ENCODE assay signal across 7 cellular contexts in genomic region chr18:47215554-47216138, GRCh38. TPM values are rescaled to one million over a fixed set of nuclear protein-coding genes. Genes with fewer than 3 reads are reported as not detected.
DNase-seq lines count a peak whose midpoint lies in the region; ATAC-seq, FAIRE-seq and TF ChIP-seq lines count a peak whose summit lies in the region.

No MANE protein-coding gene starts in this region.

- H4K8ac ChIP-seq in IMR-90 (ENCODE audit: low read depth in 2 of 2, low read length in 2 of 2) (no peak overlapping the region), H1 (ENCODE audit: extremely low read depth, insufficient read depth, low read length) (no peak overlapping the region)

- H3K27ac ChIP-seq in IMR-90 (ENCODE audit: insufficient read depth, low read length) (no peak overlapping the region), OCI-LY3 (ENCODE audit: low read length) (no peak overlapping the region), H1 (ENCODE audit: low read depth, low read length) (no peak overlapping the region)

- in situ Hi-C loops in IMR-90 (cut with MboI; ENCODE audit: low sequenced_read_pairs) = loop anchor here (10.0 kb wide), 1 partner anchor 529 kb away; no protein-coding TSS in a partner anchor

- H2BK15ac ChIP-seq in IMR-90 (ENCODE audit: low read depth, low read length) = no peak overlapping the region
- H2BK15ac ChIP-seq in H1 (ENCODE audit: low read length) = no peak overlapping the region

- no peak overlapping the region for H3K14ac ChIP-seq in IMR-90 (replicated peaks; ENCODE audit: low read depth, low read length)
- no peak overlapping the region for H3K14ac ChIP-seq in H1 (ENCODE audit: insufficient read length)

- H2AK9ac ChIP-seq in IMR-90 (replicated peaks; ENCODE audit: low read depth, low read length, poor library complexity) = no peak overlapping the region

- H2BK120ac ChIP-seq in IMR-90 (ENCODE audit: low read depth, low read length) (no peak overlapping the region), H1 (replicated peaks; ENCODE audit: low read depth, low read length) (no peak overlapping the region)

- H3K79me2 ChIP-seq in OCI-LY3 (ENCODE audit: low read length) (no peaks in the 10 kb centered on the region), H1 (ENCODE audit: control insufficient read depth in 1 of 2, insufficient read depth in 2 of 2, low read length in 2 of 2) (no peaks in the 10 kb centered on the region)

- H3K27me3 ChIP-seq in IMR-90 (ENCODE audit: control insufficient read depth, insufficient read depth, low read length) = peaks cover 3% of the 10 kb centered on the region
- H3K27me3 ChIP-seq in OCI-LY3 (ENCODE audit: low read depth, low read length) = peaks cover 64% of the 10 kb centered on the region
- peaks cover 0 to under 1% (median 0%) of the 10 kb centered on the region in 4 experiments; a peak in 2 of 7 replicates for H3K27me3 ChIP-seq in H1 (replicated peaks in 1 of 4; ENCODE audit: control insufficient read depth in 3 of 4, extremely low read depth in 1 of 4, insufficient read depth in 3 of 4, low read length in 3 of 4)
- peaks cover 27% of the 10 kb centered on the region for H3K27me3 ChIP-seq in mononuclear cell (ENCODE audit: insufficient read depth, low read length)

- H3K23me2 ChIP-seq in H1 (ENCODE audit: low read depth, low read length) = no peaks in the 10 kb centered on the region

- H3K4me2 ChIP-seq in IMR-90 (ENCODE audit: low read depth, low read length) (no peak overlapping the region), OCI-LY3 (ENCODE audit: low read length) (0 out of 2 replicates have a peak overlapping the region, but pooled peaks have one; percentile 11), H1 (ENCODE audit: insufficient read depth in 1 of 2, low read depth in 2 of 2, low read length in 2 of 2) (no peak overlapping the region)

- BruUV-seq in IMR-90 (replicated peaks; lab: Mats Ljungman, UMichigan) = no TSS peak

- no CpG with 5 or more reads among the region's 5 CpGs for WGBS in IMR-90 (ENCODE audit: extremely low coverage in 2 of 2, insufficient read length in 1 of 2), 2 experiments
- 9% methylated on average over 5 of the region's 5 CpGs; no CpG with 5 or more reads in 1 of the 2 experiments for WGBS in H1 (ENCODE audit: extremely low coverage in 1 of 2, insufficient coverage in 1 of 2, insufficient read length in 1 of 2, insufficient replicate concordance in 2 of 2, low coverage in 1 of 2, low lambda C conversion rate in 2 of 2, missing lambda C conversion rate in 1 of 2), 2 experiments

- peak; percentile 80 for ATAC-seq in IMR-90 (ENCODE audit: low read depth)

- H2BK12ac ChIP-seq in H1 (ENCODE audit: low read depth, low read length) = no peak overlapping the region

- POLR2A ChIA-PET in IMR-90 (lab: Charles Lee; ENCODE audit: unreplicated experiment) (no interaction called here), H1 (lab: Charles Lee; ENCODE audit: partially characterized antibody) (no interaction called here)

- H3K79me1 ChIP-seq in IMR-90 (ENCODE audit: low read depth in 1 of 2, low read length in 2 of 2) (no peaks in the 10 kb centered on the region), H1 (ENCODE audit: low read depth, low read length) (no peaks in the 10 kb centered on the region)

- TF ChIP-seq RAD21 in IMR-90 (IDR thresholded peaks at IDR 0.05; ENCODE audit: low read length) (peak; percentile 70), H1 (IDR thresholded peaks at IDR 0.05 in 1 of 2, conservative IDR thresholded peaks at IDR 0.05 in 1 of 2; ENCODE audit: low read depth in 2 of 2, low read length in 2 of 2) (peak; percentile 97 to 98)

- FAIRE-seq in H1 (lab: Jason Lieb, UNC) (peak; percentile 94), RCC 7860 (lab: Jason Lieb, UNC) (no peak)

- no peaks in the 10 kb centered on the region for H3K4me1 ChIP-seq in IMR-90 (ENCODE audit: control insufficient read depth, insufficient read depth, low read length)
- H3K4me1 ChIP-seq in OCI-LY3 (ENCODE audit: low read length) = no peaks in the 10 kb centered on the region
- no peaks in the 10 kb centered on the region for H3K4me1 ChIP-seq in H1 (replicated peaks in 1 of 4; ENCODE audit: control insufficient read depth in 3 of 4, insufficient read depth in 4 of 4, low read length in 3 of 4)
- no peaks in the 10 kb centered on the region for H3K4me1 ChIP-seq in mononuclear cell (ENCODE audit: insufficient read depth, low read length)

- dilution Hi-C loops in IMR-90 (cut with HindIII; ENCODE audit: low sequenced_read_pairs, unreplicated experiment) = no loop called here

- H3K9ac ChIP-seq in IMR-90 (ENCODE audit: low read depth, low read length) (no peak overlapping the region), OCI-LY3 (ENCODE audit: low read length) (no peak overlapping the region), H1 (replicated peaks in 1 of 4; ENCODE audit: extremely low read depth in 1 of 4, low read depth in 3 of 4, low read length in 3 of 4) (no peak overlapping the region)

- peak; percentile 29 for DNase-seq in Daoy (ENCODE audit: low read depth)
- DNase-seq in IMR-90 = peak; percentile 52
- no peak for DNase-seq in H1 (ENCODE audit: low read depth in 1 of 2, low spot score in 2 of 2)
- DNase-seq in RCC 7860 (ENCODE audit: low spot score) = no peak
- no peak for DNase-seq in stimulated activated naive CD4-positive, alpha-beta T cell treated with Interleukin-2 at 50 U/mL for 16 hours (lab: John Stamatoyannopoulos, UW)

- peak; percentile 57 for TF ChIP-seq CTCF in IMR-90 (conservative IDR thresholded peaks at IDR 0.05; ENCODE audit: low read depth, low read length)
- TF ChIP-seq CTCF in OCI-LY3 (IDR thresholded peaks at IDR 0.05; ENCODE audit: low read depth, low read length) = peak; percentile 99
- peak; percentile 12 to 92 (median 84) for TF ChIP-seq CTCF in H1 (IDR thresholded peaks at IDR 0.05; ENCODE audit: control extremely low read depth in 1 of 3, insufficient read depth in 1 of 3, low read depth in 1 of 3, low read length in 3 of 3)

- H4K5ac ChIP-seq in IMR-90 (ENCODE audit: low read depth, low read length) (no peak overlapping the region), H1 (ENCODE audit: insufficient read length, low read depth, low read length) (no peak overlapping the region)

- H4K20me1 ChIP-seq in IMR-90 (ENCODE audit: insufficient read depth, low read length) (no peaks in the 10 kb centered on the region), OCI-LY3 (ENCODE audit: insufficient read depth, low read length) (no peaks in the 10 kb centered on the region), H1 (replicated peaks in 1 of 2; ENCODE audit: control insufficient read depth in 1 of 2, insufficient read depth in 2 of 2, low read length in 2 of 2) (no peaks in the 10 kb centered on the region)

- H2BK20ac ChIP-seq in IMR-90 (ENCODE audit: low read depth, low read length) = no peak overlapping the region
- no peak overlapping the region for H2BK20ac ChIP-seq in H1 (ENCODE audit: low read length)

- no peak overlapping the region for H3K18ac ChIP-seq in IMR-90 (ENCODE audit: low read depth, low read length)
- no peak overlapping the region for H3K18ac ChIP-seq in H1 (ENCODE audit: extremely low read depth, low read length)

- H3K9me3 ChIP-seq in IMR-90 (ENCODE audit: control insufficient read depth, insufficient read depth, low read length) = no peaks in the 10 kb centered on the region
- H3K9me3 ChIP-seq in OCI-LY3 (ENCODE audit: insufficient read depth, low read length) = no peaks in the 10 kb centered on the region
- no peaks in the 10 kb centered on the region for H3K9me3 ChIP-seq in H1 (ENCODE audit: insufficient read depth in 2 of 2, low read depth in 1 of 2, low read length in 1 of 2)
- H3K9me3 ChIP-seq in mononuclear cell (ENCODE audit: low read depth, low read length) = no peaks in the 10 kb centered on the region

- H2AFZ ChIP-seq in IMR-90 (replicated peaks; ENCODE audit: low read length, poor library complexity) (no peak overlapping the region), OCI-LY3 (ENCODE audit: low read depth, low read length) (no peak overlapping the region), H1 (ENCODE audit: low read length) (0 out of 2 replicates have a peak overlapping the region, but pooled peaks have one; percentile 60)

- no peak for TF ChIP-seq EP300 in H1 (IDR thresholded peaks at IDR 0.05; ENCODE audit: borderline replicate concordance in 1 of 2, low read depth in 2 of 2, low read length in 2 of 2)

- H2BK5ac ChIP-seq in IMR-90 (ENCODE audit: low read depth, low read length, poor library complexity, severe bottlenecking) = no peak overlapping the region
- H2BK5ac ChIP-seq in H1 (ENCODE audit: low read depth, low read length) = no peak overlapping the region

- H3K4me3 ChIP-seq in IMR-90 (ENCODE audit: insufficient read depth, low read depth, low read length) (no peak overlapping the region), OCI-LY3 (ENCODE audit: low read length) (no peak overlapping the region), H1 (ENCODE audit: extremely low read depth in 1 of 4, insufficient read depth in 2 of 4, low read depth in 3 of 4, low read length in 4 of 4) (no peak overlapping the region), mononuclear cell (ENCODE audit: low read length) (peak overlapping the region; percentile 3)

- H3K9me1 ChIP-seq in IMR-90 (ENCODE audit: insufficient read depth, low read length) = no peaks in the 10 kb centered on the region

- no peak for TF ChIP-seq POLR2A in IMR-90 (IDR thresholded peaks at IDR 0.05; ENCODE audit: low read depth, low read length)
- no peak for TF ChIP-seq POLR2A in H1 (IDR thresholded peaks at IDR 0.05; ENCODE audit: control extremely low read depth in 1 of 2, low read depth in 2 of 2, low read length in 2 of 2)

- H2AK5ac ChIP-seq in IMR-90 (ENCODE audit: low read depth, low read length) = no peak overlapping the region
- H2AK5ac ChIP-seq in H1 (ENCODE audit: low read depth, low read length) = no peak overlapping the region

- no peak overlapping the region for H4K91ac ChIP-seq in IMR-90 (ENCODE audit: insufficient read depth, low read depth, low read length)
- no peak overlapping the region for H4K91ac ChIP-seq in H1 (replicated peaks; ENCODE audit: insufficient read length, low read length)

- CTCF ChIA-PET in IMR-90 (lab: Yijun Ruan, JAX) (interaction anchor here (0.6 to 2.0 kb wide), 6 partner anchors 10 to 540 kb away, joined by 3 to 9 read pairs (median 3); no protein-coding TSS in a partner anchor), H1 (lab: Charles Lee; ENCODE audit: partially characterized antibody) (interaction anchor here (0.7 to 4.3 kb wide), 58 partner anchors 9 to 847 kb away, joined by 3 to 30 read pairs (median 4); partner anchors contain the start of genes HDHD2 and SKOR2)

- H3K4ac ChIP-seq in IMR-90 (ENCODE audit: low read depth, low read length) = no peak overlapping the region
- no peak overlapping the region for H3K4ac ChIP-seq in H1 (replicated peaks; ENCODE audit: insufficient read length, low read depth, low read length)

- H3K23ac ChIP-seq in IMR-90 (ENCODE audit: low read depth, low read length) (no peak overlapping the region), H1 (ENCODE audit: insufficient read length) (no peak overlapping the region)

- H3K56ac ChIP-seq in IMR-90 (ENCODE audit: extremely low read depth, insufficient read depth, low read length) (no peak overlapping the region), H1 (replicated peaks; ENCODE audit: insufficient read length, low read depth, low read length) (no peak overlapping the region)

- H3K36me3 ChIP-seq in IMR-90 (ENCODE audit: control insufficient read depth, insufficient read depth, low read length) (no peaks in the 10 kb centered on the region), OCI-LY3 (replicated peaks; ENCODE audit: low read depth, low read length) (no peaks in the 10 kb centered on the region), H1 (ENCODE audit: control insufficient read depth in 2 of 4, insufficient read depth in 4 of 4, low read length in 3 of 4) (no peaks in the 10 kb centered on the region)

- intact Hi-C loops in IMR-90 (cut with micrococcal nuclease) = loop anchor here (1.0 kb wide), 1 partner anchor 534 kb away; no protein-coding TSS in a partner anchor

RNA-seq across cellular contexts. Expression of gene SKOR2, which starts 35.8 kb away (rescaled TPM):
- total RNA-seq in Daoy (2014; rRNA removed; shearing (Covaris generic)) = not detected in 2 replicates
- total RNA-seq in IMR-90 (2012; rRNA removed) (not detected in 2 replicates), mononuclear cell (not detected)
- polyA plus RNA-seq in IMR-90 (2012; rRNA removed) (not detected in 2 replicates), H1 (2011; rRNA removed) (0.05 TPM in 2 replicates)
- polyA plus RNA-seq in IMR-90 (2012; cell fraction: cytosol; rRNA removed) = not detected in 2 replicates
- not detected in 2 replicates for polyA plus RNA-seq in IMR-90 (2012; cell fraction: nucleus; rRNA removed; ENCODE audit: low replicate concordance)
- 0.11 and 0.21 TPM in 2 replicates for total RNA-seq in H1 (2021; fragmentation: NEBNext Ultra II Directional; extraction: Animal tissue kit (Norgen Biotek cat#: 25700))
- 0.08 TPM for polyA plus RNA-seq in H1 (2011; cell fraction: cytosol; rRNA removed)
- polyA plus RNA-seq in H1 (2011; cell fraction: nucleus; rRNA removed) = 0.13 TPM
- polyA plus RNA-seq in H1 (2012, experiment 1 of 2) = 0.32 to 0.51 TPM (median 0.36 TPM) in 3 of 4 replicates, not detected in the other
- 0.39 TPM for polyA plus RNA-seq in H1 (2012, experiment 2 of 2)
- 0.08 TPM for polyA plus RNA-seq in H1 (2013, experiment 1 of 2)
- 0.04 TPM for polyA plus RNA-seq in H1 (2013, experiment 2 of 2)
- not detected in 2 replicates for polyA minus RNA-seq in H1 (2011; rRNA and poly(A)+ RNA removed)
- polyA minus RNA-seq in H1 (2011; cell fraction: cytosol; rRNA and poly(A)+ RNA removed) = not detected
- polyA minus RNA-seq in H1 (2011; cell fraction: nucleus; rRNA and poly(A)+ RNA removed) = not detected

RNA-seq across cellular contexts. Expression of gene IER3IP1, which starts 39.5 kb away (rescaled TPM):
- 28.2 and 38.5 TPM in 2 replicates for total RNA-seq in Daoy (2014; rRNA removed; shearing (Covaris generic))
- total RNA-seq in IMR-90 (2012; rRNA removed) (7.0 and 19.7 TPM in 2 replicates), mononuclear cell (6.4 TPM)
- polyA plus RNA-seq in IMR-90 (2012; rRNA removed) (10.9 and 11.7 TPM in 2 replicates), H1 (2011; rRNA removed) (3.9 and 6.0 TPM in 2 replicates)
- polyA plus RNA-seq in IMR-90 (2012; cell fraction: cytosol; rRNA removed) = 3.4 and 4.6 TPM in 2 replicates
- polyA plus RNA-seq in IMR-90 (2012; cell fraction: nucleus; rRNA removed; ENCODE audit: low replicate concordance) = 0.59 and 4.0 TPM in 2 replicates
- total RNA-seq in H1 (2021; fragmentation: NEBNext Ultra II Directional; extraction: Animal tissue kit (Norgen Biotek cat#: 25700)) = 7.9 and 8.5 TPM in 2 replicates
- polyA plus RNA-seq in H1 (2011; cell fraction: cytosol; rRNA removed) = 7.9 TPM
- 6.2 TPM for polyA plus RNA-seq in H1 (2011; cell fraction: nucleus; rRNA removed)
- 7.5 to 15.0 TPM (median 10.2 TPM) in 4 replicates for polyA plus RNA-seq in H1 (2012, experiment 1 of 2)
- polyA plus RNA-seq in H1 (2012, experiment 2 of 2) = 2.7 TPM
- 8.9 TPM for polyA plus RNA-seq in H1 (2013, experiment 1 of 2)
- polyA plus RNA-seq in H1 (2013, experiment 2 of 2) = 10.2 TPM
- polyA minus RNA-seq in H1 (2011; rRNA and poly(A)+ RNA removed) = 2.6 and 3.5 TPM in 2 replicates
- polyA minus RNA-seq in H1 (2011; cell fraction: cytosol; rRNA and poly(A)+ RNA removed) = 4.0 TPM
- polyA minus RNA-seq in H1 (2011; cell fraction: nucleus; rRNA and poly(A)+ RNA removed) = 5.9 TPM

Comparison
In these comparisons a context has a peak if more than half of its experiments do, and no peak if none do; other contexts are left out.
1. DNase-seq: peak in Daoy (single experiment) and IMR-90 (single experiment); none in H1 (0 of 2), RCC 7860 (single experiment) and stimulated activated naive CD4-positive, alpha-beta T cell treated with Interleukin-2 at 50 U/mL for 16 hours (single experiment).
2. Peak in every context shown above with its lines, with median percentiles within 50 percentile points of each other: CTCF ChIP-seq.